ENCODE assay signal across 8 cellular contexts in genomic region chr6:152271681-152272464, GRCh38.
A peak's percentile ranks its signal among the peaks of the same experiment; 100 is the strongest.
DNase-seq lines count a peak whose midpoint lies in the region; ATAC-seq, FAIRE-seq and TF ChIP-seq lines count a peak whose summit lies in the region.

No MANE protein-coding gene starts in this region.

- H3K36me3 ChIP-seq in bronchial epithelial cell (ENCODE audit: control insufficient read depth, insufficient read depth, low read length) (no peaks in the 10 kb centered on the region), osteoblast (ENCODE audit: insufficient read depth, low read length) (peaks cover 5% of the 10 kb centered on the region)

- POLR2A ChIA-PET in activated CD4-positive, alpha-beta memory T cell treated with anti-CD3 and anti-CD28 coated beads, Interleukin-2, amount 10 ng/mL, durations not matched to agents 7 days and 5 days (lab: Charles Lee) = interaction anchor here (1.0 to 1.7 kb wide), 3 partner anchors 30 to 87 kb away, joined by 3 to 7 read pairs (median 4); no protein-coding TSS in a partner anchor

- H3K27me3 Mint-ChIP-seq in activated CD4-positive, alpha-beta memory T cell treated with anti-CD3 and anti-CD28 coated beads, Interleukin-2, amount 10 ng/mL, durations not matched to agents 7 days and 5 days = no peaks in the 10 kb centered on the region

- H3K4me2 ChIP-seq in osteoblast (ENCODE audit: insufficient read depth, low read length) = peak overlapping the region; percentile 69

- peaks cover 25% of the 10 kb centered on the region for H3K4me1 Mint-ChIP-seq in activated CD4-positive, alpha-beta memory T cell treated with anti-CD3 and anti-CD28 coated beads, Interleukin-2, amount 10 ng/mL, durations not matched to agents 7 days and 5 days

- peak; percentile 82 for ATAC-seq in GM18858 (IDR thresholded peaks at IDR 0.05; ENCODE audit: unreplicated experiment)
- peak; percentile 70 for ATAC-seq in HG03159 (IDR thresholded peaks at IDR 0.05; ENCODE audit: unreplicated experiment)

- CTCF ChIA-PET in activated CD4-positive, alpha-beta memory T cell treated with anti-CD3 and anti-CD28 coated beads, Interleukin-2, amount 10 ng/mL, durations not matched to agents 7 days and 5 days (lab: Charles Lee) = interaction anchor here (1.5 to 1.8 kb wide), 2 partner anchors 30 to 507 kb away, joined by 5 to 6 read pairs; no protein-coding TSS in a partner anchor

- H3K27me3 ChIP-seq in bronchial epithelial cell (ENCODE audit: control insufficient read depth, insufficient read depth, low read length) (no peaks in the 10 kb centered on the region), osteoblast (ENCODE audit: insufficient read depth, low read length) (no peaks in the 10 kb centered on the region)

- no peak overlapping the region for H3K4me3 Mint-ChIP-seq in activated CD4-positive, alpha-beta memory T cell treated with anti-CD3 and anti-CD28 coated beads, Interleukin-2, amount 10 ng/mL, durations not matched to agents 7 days and 5 days

- no peaks in the 10 kb centered on the region for H3K9me3 Mint-ChIP-seq in activated CD4-positive, alpha-beta memory T cell treated with anti-CD3 and anti-CD28 coated beads, Interleukin-2, amount 10 ng/mL, durations not matched to agents 7 days and 5 days

- no peak overlapping the region for H3K4me3 ChIP-seq in bronchial epithelial cell (ENCODE audit: low read depth, low read length)
- peak overlapping the region; percentile 35 for H3K4me3 ChIP-seq in osteoblast (ENCODE audit: insufficient read depth, low read length)

- no peaks in the 10 kb centered on the region for H3K9me3 ChIP-seq in osteoblast (ENCODE audit: low read depth, low read length)

- no peak overlapping the region for H3K27ac Mint-ChIP-seq in activated CD4-positive, alpha-beta memory T cell treated with anti-CD3 and anti-CD28 coated beads, Interleukin-2, amount 10 ng/mL, durations not matched to agents 7 days and 5 days

- peaks cover 60% of the 10 kb centered on the region for H3K4me1 ChIP-seq in osteoblast (ENCODE audit: insufficient read depth, low read length)

- H3K79me2 ChIP-seq in osteoblast (ENCODE audit: insufficient read depth, low read length) = no peaks in the 10 kb centered on the region

- FAIRE-seq in bronchial epithelial cell (lab: Jason Lieb, UNC) (no peak), HTR-8/SVneo (lab: Jason Lieb, UNC) (no peak)

- TF ChIP-seq CTCF in bronchial epithelial cell (IDR thresholded peaks at IDR 0.05; ENCODE audit: insufficient read depth, low read length, severe bottlenecking) (no peak), osteoblast (IDR thresholded peaks at IDR 0.05; ENCODE audit: extremely low read depth, low read depth, low read length) (no peak)

- peaks cover 9% of the 10 kb centered on the region for H4K20me1 ChIP-seq in osteoblast (ENCODE audit: insufficient read depth, low read length)

- DNase-seq in bronchial epithelial cell (ENCODE audit: low read depth) = peak; percentile 92
- peak; percentile 48 for DNase-seq in osteoblast (ENCODE audit: insufficient read length, low spot score, missing footprints)
- no peak for DNase-seq in activated CD4-positive, alpha-beta memory T cell treated with anti-CD3 and anti-CD28 coated beads, Interleukin-2, amount 10 ng/mL, durations not matched to agents 7 days and 5 days
- no peak for DNase-seq in HTR-8/SVneo (ENCODE audit: insufficient read length, low spot score)
- DNase-seq in SHP77 treated with DMSO at 0.1 percent for 48 hours (lab: John Stamatoyannopoulos, UW) = no peak
- DNase-seq in cerebellar cortex (ENCODE audit: low spot score) = no peak

- peak overlapping the region; percentile 73 for H3K27ac ChIP-seq in osteoblast (ENCODE audit: low read depth, low read length)

- peaks cover 16% of the 10 kb centered on the region for H3K36me3 Mint-ChIP-seq in activated CD4-positive, alpha-beta memory T cell treated with anti-CD3 and anti-CD28 coated beads, Interleukin-2, amount 10 ng/mL, durations not matched to agents 7 days and 5 days (ENCODE audit: low read depth)

- H2AFZ ChIP-seq in osteoblast (ENCODE audit: low read length) = no peak overlapping the region

Comparison
In these comparisons a context has a peak if more than half of its experiments do, and no peak if none do; other contexts are left out.
1. DNase-seq: peak in bronchial epithelial cell (single experiment) and osteoblast (single experiment); none in activated CD4-positive, alpha-beta memory T cell treated with anti-CD3 and anti-CD28 coated beads, Interleukin-2, amount 10 ng/mL, durations not matched to agents 7 days and 5 days (single experiment), HTR-8/SVneo (single experiment), SHP77 treated with DMSO at 0.1 percent for 48 hours (single experiment) and cerebellar cortex (single experiment).